ENCODE assay signal across 9 cellular contexts in the genomic region with DNA sequence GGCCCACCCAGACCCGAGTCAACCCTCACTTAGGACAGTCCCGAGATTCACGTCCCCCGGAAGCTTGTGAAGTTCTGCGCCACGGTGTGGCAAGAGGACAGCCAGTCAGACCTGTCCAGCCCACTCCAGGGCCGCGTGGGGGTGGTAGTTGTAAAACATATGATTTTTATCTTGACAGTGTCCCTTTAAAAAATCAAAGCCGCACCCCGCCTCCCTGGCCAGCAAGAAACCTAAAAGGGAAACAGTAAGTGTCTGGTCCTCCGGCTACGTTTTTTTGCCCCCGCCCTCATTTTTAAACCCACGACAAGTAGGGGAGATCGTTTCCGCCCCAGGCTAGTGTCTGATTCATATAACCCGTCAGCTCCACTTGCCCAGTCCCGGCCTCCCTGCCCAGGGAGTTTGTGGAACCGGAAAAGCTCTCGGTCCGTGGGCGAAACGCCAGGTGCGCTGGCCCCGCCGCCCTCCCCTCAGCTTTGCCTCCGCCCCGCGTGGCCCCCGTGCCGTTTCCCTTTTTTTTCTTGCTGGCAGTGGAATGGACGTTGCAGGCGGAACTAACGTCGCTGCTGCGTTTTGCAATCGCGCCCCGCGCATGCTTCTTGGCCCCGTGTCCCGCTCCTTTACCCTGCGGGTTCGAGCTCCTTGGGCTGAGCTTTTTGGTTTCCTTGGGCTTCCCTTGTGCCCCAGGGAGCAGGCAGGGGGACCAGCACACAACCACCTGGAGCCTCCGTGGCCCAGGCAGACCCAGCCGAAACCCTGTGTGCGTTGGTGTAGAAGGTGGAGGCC. TPM values are rescaled to one million over a fixed set of nuclear protein-coding genes. Genes with fewer than 3 reads are reported as not detected.
A peak's percentile ranks its signal among the peaks of the same experiment; 100 is the strongest.
DNase-seq lines count a peak whose midpoint lies in the region; ATAC-seq lines count a peak whose summit lies in the region.
"Had no signal": no experiment of that assay in that cellular context is flagged by ENCODE, and none has a peak within 500 bp of the region (broad histone marks: within the 10 kb centered on the region; RNA-seq: fewer than 3 reads in every experiment).

No MANE protein-coding gene starts in this region.

- peaks cover 6% of the 10 kb centered on the region for H3K79me1 ChIP-seq in neuronal stem cell (ENCODE audit: low read depth, low read length)

- H2BK120ac ChIP-seq in neuronal stem cell (ENCODE audit: low read depth, low read length): no peak overlapping the region

- H3K4me3 Mint-ChIP-seq in naive thymus-derived CD8-positive, alpha-beta T cell: peak overlapping the region in 6 of 10 donors; percentile 10 to 39 (median 25)

- H3K23ac ChIP-seq in neuronal stem cell (ENCODE audit: low read depth, low read length, poor library complexity): no peak overlapping the region

- no peak overlapping the region for H3K4ac ChIP-seq in neuronal stem cell (ENCODE audit: low read length)

- H3K36me3 ChIP-seq in neuronal stem cell (replicated peaks in 1 of 2; ENCODE audit: control insufficient read depth in 2 of 2, insufficient read depth in 2 of 2, low read length in 2 of 2): peaks cover 17 to 76% of the 10 kb centered on the region in 2 donors

- H3K4me2 ChIP-seq in neuronal stem cell (ENCODE audit: insufficient read depth, low read length, poor library complexity, severe bottlenecking): no peak overlapping the region

- H3K36me3 Mint-ChIP-seq in naive thymus-derived CD8-positive, alpha-beta T cell: peaks cover 0 to 23% (median 0%) of the 10 kb centered on the region in 3 donors

- POLR2A ChIA-PET in naive thymus-derived CD8-positive, alpha-beta T cell (lab: Charles Lee): interaction anchor here (1.0 to 6.1 kb wide), 4 partner anchors 9 to 20 kb away, joined by 4 to 63 read pairs (median 4); a partner anchor contains a TSS

- no peak overlapping the region for H4K8ac ChIP-seq in neuronal stem cell (ENCODE audit: low read depth, low read length)

- DNase-seq in Ammon's horn (ENCODE audit: low spot score): peak; percentile 48
- peak; percentile 96 for DNase-seq in NOMO-1 treated with dmso at 0.1 percent for 144 hours (lab: John Stamatoyannopoulos, UW; ENCODE audit: unreplicated experiment)
- peak; percentile 83 for DNase-seq in epithelial cell of prostate (ENCODE audit: low read depth, low spot score)
- DNase-seq in naive thymus-derived CD8-positive, alpha-beta T cell: no peak
- no peak for DNase-seq in neuronal stem cell (ENCODE audit: low spot score)
- DNase-seq in NCI-H1048 (lab: John Stamatoyannopoulos, UW): no peak

- H3K9me3 Mint-ChIP-seq in naive thymus-derived CD8-positive, alpha-beta T cell: no peaks in the 10 kb centered on the region

- no peak overlapping the region for H2AK5ac ChIP-seq in neuronal stem cell (ENCODE audit: low read depth, low read length)

- peak overlapping the region; percentile 73 for H3K27ac ChIP-seq in epithelial cell of prostate
- H3K27ac ChIP-seq in neuronal stem cell (replicated peaks; ENCODE audit: low read length): no peak overlapping the region
- H3K27ac ChIP-seq: SK-N-MC had no signal

- no peak overlapping the region for H4K91ac ChIP-seq in neuronal stem cell (ENCODE audit: low read depth, low read length, poor library complexity)

- no peak overlapping the region for H3K18ac ChIP-seq in neuronal stem cell (ENCODE audit: low read length)

- no peak overlapping the region for H2BK5ac ChIP-seq in neuronal stem cell (ENCODE audit: low read length)

- no CpG with 5 or more reads among the region's 47 CpGs for WGBS in neuronal stem cell (ENCODE audit: extremely low coverage in 2 of 2, insufficient read length in 2 of 2, insufficient replicate concordance in 1 of 2), 2 donors

- no peak for ATAC-seq in naive thymus-derived CD8-positive, alpha-beta T cell
- ATAC-seq in HG03108 (IDR thresholded peaks at IDR 0.05; ENCODE audit: unreplicated experiment) (no peak), GM21367 (IDR thresholded peaks at IDR 0.05; ENCODE audit: unreplicated experiment) (no peak)

- no peak overlapping the region for H2AFZ ChIP-seq in neuronal stem cell (ENCODE audit: low read length)

- no peaks in the 10 kb centered on the region for H3K9me3 ChIP-seq in neuronal stem cell (replicated peaks in 1 of 2; ENCODE audit: control insufficient read depth in 2 of 2, insufficient read depth in 1 of 2, low read depth in 1 of 2, low read length in 2 of 2)

- no peak overlapping the region for H2BK12ac ChIP-seq in neuronal stem cell (ENCODE audit: low read length)

- H3K27me3 Mint-ChIP-seq in naive thymus-derived CD8-positive, alpha-beta T cell: no peaks in the 10 kb centered on the region

- no peak overlapping the region for H2BK15ac ChIP-seq in neuronal stem cell (ENCODE audit: low read length)

- H3K14ac ChIP-seq in neuronal stem cell (ENCODE audit: low read length): no peak overlapping the region

- peak overlapping the region in 8 of 10 donors; percentile 25 to 98 (median 80) for H3K27ac Mint-ChIP-seq in naive thymus-derived CD8-positive, alpha-beta T cell

- no peaks in the 10 kb centered on the region for H3K4me1 ChIP-seq in neuronal stem cell (ENCODE audit: control insufficient read depth in 2 of 2, insufficient read depth in 1 of 2, low read depth in 1 of 2, low read length in 2 of 2)

- no peaks in the 10 kb centered on the region for H3K27me3 ChIP-seq in neuronal stem cell (ENCODE audit: control insufficient read depth in 3 of 3, insufficient read depth in 3 of 3, low read depth in 1 of 3, low read length in 3 of 3)

- no peak overlapping the region for H3K4me3 ChIP-seq in neuronal stem cell (ENCODE audit: low read length in 2 of 2)
- H3K4me3 ChIP-seq: SK-N-MC had no signal

- H3K4me1 Mint-ChIP-seq in naive thymus-derived CD8-positive, alpha-beta T cell: peaks cover 19 to 62% (median 48%) of the 10 kb centered on the region in 4 donors

- H3K9ac ChIP-seq in neuronal stem cell (ENCODE audit: low read depth, low read length, poor library complexity): no peak overlapping the region

RNA-seq across cellular contexts. Expression of a gene that starts 13.3 kb away (rescaled TPM):
- total RNA-seq in naive thymus-derived CD8-positive, alpha-beta T cell: 10 to 100 TPM; 56.7 to 59.3 TPM
- 100 to 1,000 TPM in 2 of 3 donors, 10 to 100 TPM in 1; 90.0 to 131 (median 119) TPM for polyA plus RNA-seq in naive thymus-derived CD8-positive, alpha-beta T cell
- 24.6 TPM for polyA plus RNA-seq in neuronal stem cell (2013, experiment 1 of 2)
- 25.4 TPM for polyA plus RNA-seq in neuronal stem cell (2013, experiment 2 of 2)

RNA-seq across cellular contexts. Expression of a gene that starts 54.0 kb away (rescaled TPM):
- 10 to 100 TPM; 31.5 to 37.0 TPM for total RNA-seq in naive thymus-derived CD8-positive, alpha-beta T cell
- 1 to 10 TPM; 4.3 to 9.0 (median 4.5) TPM for polyA plus RNA-seq in naive thymus-derived CD8-positive, alpha-beta T cell
- polyA plus RNA-seq in neuronal stem cell (2013, experiment 1 of 2): 10.9 TPM
- polyA plus RNA-seq in neuronal stem cell (2013, experiment 2 of 2): 11.0 TPM

RNA-seq across cellular contexts. Expression of a gene that starts 54.3 kb away (rescaled TPM):
- total RNA-seq in naive thymus-derived CD8-positive, alpha-beta T cell: under 1 TPM; 0.26 to 0.30 TPM
- polyA plus RNA-seq in naive thymus-derived CD8-positive, alpha-beta T cell: under 1 TPM in 2 of 3 donors, not detected in 1; 0.34 to 0.48 TPM
- 0.29 TPM for polyA plus RNA-seq in neuronal stem cell (2013, experiment 1 of 2)
- polyA plus RNA-seq in neuronal stem cell (2013, experiment 2 of 2): 0.17 TPM

RNA-seq across cellular contexts. Expression of a gene that starts 55.4 kb away (rescaled TPM):
- 10 to 100 TPM; 66.4 to 70.5 TPM for total RNA-seq in naive thymus-derived CD8-positive, alpha-beta T cell
- 1 to 10 TPM; 4.5 to 5.8 (median 5.6) TPM for polyA plus RNA-seq in naive thymus-derived CD8-positive, alpha-beta T cell
- 48.7 TPM for polyA plus RNA-seq in neuronal stem cell (2013, experiment 1 of 2)
- polyA plus RNA-seq in neuronal stem cell (2013, experiment 2 of 2): 51.0 TPM

Comparison
In these comparisons a context has a peak if more than half of its experiments do, and no peak if none do; other contexts are left out.
1. DNase-seq: peak in Ammon's horn (single experiment), NOMO-1 treated with dmso at 0.1 percent for 144 hours (single experiment) and epithelial cell of prostate (single experiment); none in naive thymus-derived CD8-positive, alpha-beta T cell (0 of 10), neuronal stem cell (single experiment) and NCI-H1048 (single experiment).